Comparison of ENCODE assay signal across 8 cellular contexts in the genomic region with DNA sequence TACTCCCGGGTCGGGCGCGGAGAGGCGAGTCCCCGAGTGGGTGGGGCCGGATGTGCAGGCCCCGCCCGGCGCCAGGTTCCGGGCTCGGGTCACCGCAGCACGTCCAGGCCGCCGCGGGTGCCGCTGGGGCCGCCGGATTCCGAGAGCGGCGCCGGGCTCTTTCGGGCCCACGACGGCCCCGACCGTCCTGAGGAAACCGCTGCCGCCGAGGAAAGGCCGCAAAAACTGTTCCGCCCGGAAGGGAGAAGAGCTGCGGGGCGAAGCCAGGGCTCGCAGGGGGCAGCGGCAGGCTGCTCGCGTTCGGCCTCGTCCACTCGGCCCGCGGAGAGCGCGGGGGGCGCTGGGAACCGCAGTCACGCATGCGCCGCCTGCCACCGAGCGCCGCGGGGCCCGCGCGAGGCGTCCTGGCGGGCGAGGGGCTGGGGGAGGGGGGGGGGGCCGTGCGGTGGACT.
A peak's percentile ranks its signal among the peaks of the same experiment; 100 is the strongest.
DNase-seq lines count a peak whose midpoint lies in the region; ATAC-seq lines count a peak whose summit lies in the region.

Gene ZKSCAN2, minus strand, starts transcription at position 342 of the 452 bp plus-strand sequence. CDS start 718 bp downstream, outside the sequence.

- peak within 1 kb of the TSS; percentile 99 for H3K27ac ChIP-seq in BLaER1

- H3K27me3 Mint-ChIP-seq in memory B cell: no peaks in the 10 kb centered on the region

- peaks cover 56% of the 10 kb centered on the region for H3K36me3 ChIP-seq in BLaER1

- peak within 1 kb of the TSS; percentile 85 for H3K4me3 ChIP-seq in BLaER1

- H3K4me2 ChIP-seq in BLaER1: peak within 1 kb of the TSS; percentile 96

- peaks cover 32% of the 10 kb centered on the region for H3K4me1 Mint-ChIP-seq in memory B cell

- no peaks in the 10 kb centered on the region for H3K27me3 ChIP-seq in BLaER1

- H3K9me3 Mint-ChIP-seq in memory B cell: no peaks in the 10 kb centered on the region

- H3K36me3 Mint-ChIP-seq in memory B cell: peaks cover 6% of the 10 kb centered on the region

- H3K9me3 ChIP-seq in BLaER1: no peaks in the 10 kb centered on the region

- peak; percentile 82 for ATAC-seq in GM19043 (IDR thresholded peaks at IDR 0.05; ENCODE audit: low read depth, unreplicated experiment)
- ATAC-seq in HG03342 (IDR thresholded peaks at IDR 0.05; ENCODE audit: unreplicated experiment): peak; percentile 77
- ATAC-seq in memory B cell (ENCODE audit: low read depth): peak; percentile 82

- peak within 1 kb of the TSS; percentile 98 for H3K9ac ChIP-seq in BLaER1

- peak within 1 kb of the TSS; percentile 89 for H3K27ac Mint-ChIP-seq in memory B cell

- H4K20me1 ChIP-seq in BLaER1: peaks cover 65% of the 10 kb centered on the region

- peak within 1 kb of the TSS; percentile 92 for H3K4me3 Mint-ChIP-seq in memory B cell

- DNase-seq in NCI-H774 (lab: John Stamatoyannopoulos, UW) (peak; percentile 90), memory B cell (ENCODE audit: low spot score in 2 of 2) (peak; percentile 73 to 87)
- DNase-seq in activated CD8-positive, alpha-beta memory T cell treated with anti-CD3 and anti-CD28 coated beads for 24 hours: peak; percentile 93
- peak; percentile 63 for DNase-seq in effector CD8-positive, alpha-beta T cell (lab: John Stamatoyannopoulos, UW)
- peak; percentile 62 for DNase-seq in stimulated activated CD8-positive, alpha-beta memory T cell treated with anti-CD3 and anti-CD28 coated beads, Interleukin-12 subunit alpha, Interleukin-12 subunit beta, amount 100 ng/mL, for 1 hour (ENCODE audit: low read depth)

- peaks cover 35% of the 10 kb centered on the region for H3K4me1 ChIP-seq in BLaER1

Comparison
In these comparisons a context has a peak if more than half of its experiments do, and no peak if none do; other contexts are left out.
1. Peak in every context shown above with its lines: DNase-seq, ATAC-seq, H3K4me3 ChIP-seq and H3K27ac ChIP-seq.